Comparison of ENCODE assay signal across 8 cellular contexts in the genomic region with DNA sequence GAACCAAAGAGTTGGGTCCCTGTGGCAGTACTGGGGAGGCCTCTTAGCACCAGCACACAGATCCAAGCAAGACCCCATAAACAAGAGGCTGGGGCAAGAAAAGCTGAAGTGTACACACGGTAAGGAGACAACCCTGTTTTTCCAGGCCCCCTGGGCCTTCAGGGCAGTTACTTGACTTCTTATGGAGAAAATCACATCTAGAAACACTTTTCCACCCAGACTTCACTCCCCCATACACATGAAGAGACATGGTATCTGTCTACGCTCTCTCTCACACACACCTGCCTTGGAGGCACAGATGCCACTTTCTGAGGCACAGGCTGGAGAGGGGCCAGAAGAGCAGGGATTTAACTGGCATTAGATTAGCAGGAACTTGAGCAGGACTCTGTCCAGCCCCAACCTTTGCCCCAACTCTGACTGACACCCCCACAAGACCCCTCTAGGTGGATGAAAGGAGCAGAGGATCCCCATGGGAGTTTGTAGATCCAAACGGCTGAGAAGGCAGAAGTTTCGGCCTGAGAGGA. TPM values are rescaled to one million over a fixed set of nuclear protein-coding genes. Genes with fewer than 3 reads are reported as not detected.
DNase-seq lines count a peak whose midpoint lies in the region; ATAC-seq and TF ChIP-seq lines count a peak whose summit lies in the region.

No MANE protein-coding gene starts in this region.

- H3K9me3 ChIP-seq in right atrium auricular region (no peaks in the 10 kb centered on the region), uterus (no peaks in the 10 kb centered on the region)

- no peaks in the 10 kb centered on the region for H3K27me3 Mint-ChIP-seq in mesothelial cell of epicardium (ENCODE audit: low read depth)

- in situ Hi-C loops in brain microvascular endothelial cell (cut with HindIII; ENCODE audit: low pct_ligation_motif_present, low sequenced_read_pairs): no loop called here

- TF ChIP-seq POLR2A in uterus (IDR thresholded peaks at IDR 0.05): no peak

- DNase-seq in right atrium auricular region (ENCODE audit: low spot score) (no peak), Right ventricle myocardium inferior (ENCODE audit: missing footprints) (no peak), brain microvascular endothelial cell (no peak), mesothelial cell of epicardium (ENCODE audit: low spot score in 2 of 2, unreplicated experiment in 2 of 2) (no peak), uterus (no peak), cortex of kidney (lab: John Stamatoyannopoulos, UW) (no peak), NCI-H2171 (lab: John Stamatoyannopoulos, UW) (no peak)

- intact Hi-C loops in Right ventricle myocardium inferior (cut with DNase I): loop anchor here (5.0 kb wide), 2 partner anchors 45 to 95 kb away; partner anchors contain the start of genes ARNT and SETDB1
- intact Hi-C loops in uterus (cut with DNase I; ENCODE audit: low total_unique reads): no loop called here

- H3K36me3 ChIP-seq in right atrium auricular region (peaks cover 15% of the 10 kb centered on the region), brain microvascular endothelial cell (replicated peaks) (peaks cover 17% of the 10 kb centered on the region), uterus (no peaks in the 10 kb centered on the region)

- peaks cover 39% of the 10 kb centered on the region for H3K4me1 Mint-ChIP-seq in mesothelial cell of epicardium

- H3K4me1 ChIP-seq in right atrium auricular region: peaks cover 0 to 59% of the 10 kb centered on the region in 2 donors
- H3K4me1 ChIP-seq in uterus: peaks cover 8 to 33% of the 10 kb centered on the region in 2 donors

- H3K27me3 ChIP-seq in right atrium auricular region (no peaks in the 10 kb centered on the region), brain microvascular endothelial cell (replicated peaks) (no peaks in the 10 kb centered on the region), uterus (no peaks in the 10 kb centered on the region)

- ATAC-seq in Right ventricle myocardium inferior: no peak
- no peak for ATAC-seq in GM21619 (IDR thresholded peaks at IDR 0.05; ENCODE audit: unreplicated experiment)

- no peaks in the 10 kb centered on the region for H3K9me3 Mint-ChIP-seq in mesothelial cell of epicardium

- peak overlapping the region; percentile 92 for H3K27ac Mint-ChIP-seq in mesothelial cell of epicardium

- H3K36me3 Mint-ChIP-seq in mesothelial cell of epicardium: peaks cover 2% of the 10 kb centered on the region

- H3K4me3 ChIP-seq in right atrium auricular region (peak overlapping the region in 1 of 2 donors; percentile 84), brain microvascular endothelial cell (ENCODE audit: low read depth, low read length) (peak overlapping the region; percentile 12), uterus (peak overlapping the region in 1 of 2 donors; percentile 6)

- peak overlapping the region; percentile 94 to 97 for H3K27ac ChIP-seq in right atrium auricular region
- no peak overlapping the region for H3K27ac ChIP-seq in brain microvascular endothelial cell
- peak overlapping the region; percentile 97 for H3K27ac ChIP-seq in uterus

- no peak for TF ChIP-seq CTCF in right atrium auricular region (IDR thresholded peaks at IDR 0.05)
- TF ChIP-seq CTCF in brain microvascular endothelial cell (IDR thresholded peaks at IDR 0.05; ENCODE audit: low read depth, low read length, missing control alignments): no peak
- no peak for TF ChIP-seq CTCF in mesothelial cell of epicardium (IDR thresholded peaks at IDR 0.05; ENCODE audit: unreplicated experiment)
- no peak for TF ChIP-seq CTCF in uterus (IDR thresholded peaks at IDR 0.05)

- peak overlapping the region; percentile 80 for H3K4me3 Mint-ChIP-seq in mesothelial cell of epicardium

RNA-seq across cellular contexts. Expression of gene CERS2, which starts 2.2 kb away (rescaled TPM):
- total RNA-seq in right atrium auricular region (10 to 100 TPM; 47.9 to 91.4 TPM), Right ventricle myocardium inferior (92.6 TPM), mesothelial cell of epicardium (127 to 137 TPM (median 132 TPM) in 3 replicates), uterus (100 to 1,000 TPM in 3 of 4 donors, 10 to 100 TPM in 1; 74.9 to 191 (median 147) TPM)

RNA-seq across cellular contexts. Expression of gene ANXA9, which starts 9.6 kb away (rescaled TPM):
- total RNA-seq in right atrium auricular region (1 to 10 TPM; 1.6 to 7.7 TPM), Right ventricle myocardium inferior (not detected), mesothelial cell of epicardium (1.2 TPM in 3 replicates), uterus (10 to 100 TPM in 1 of 4 donors, 1 to 10 TPM in 3; 2.3 to 54.3 (median 6.2) TPM)

RNA-seq across cellular contexts. Expression of gene MINDY1, which starts 34.2 kb away (rescaled TPM):
- total RNA-seq in right atrium auricular region (10 to 100 TPM; 62.2 to 72.3 TPM), Right ventricle myocardium inferior (38.5 TPM), mesothelial cell of epicardium (29.7 to 31.7 TPM (median 30.9 TPM) in 3 replicates), uterus (10 to 100 TPM in 3 of 4 donors, 1 to 10 TPM in 1; 10.0 to 37.7 (median 24.6) TPM)

RNA-seq across cellular contexts. Expression of gene PRUNE1, which starts 35.8 kb away (rescaled TPM):
- total RNA-seq in right atrium auricular region (10 to 100 TPM; 52.0 to 68.4 TPM), Right ventricle myocardium inferior (42.1 TPM), mesothelial cell of epicardium (25.0 to 25.8 TPM (median 25.4 TPM) in 3 replicates), uterus (10 to 100 TPM in 3 of 4 donors, 1 to 10 TPM in 1; 10.0 to 26.4 (median 20.1) TPM)

RNA-seq across cellular contexts. Expression of gene SETDB1, which starts 46.3 kb away (rescaled TPM):
- total RNA-seq in right atrium auricular region: 10 to 100 TPM; 18.6 to 18.9 TPM
- 16.2 TPM for total RNA-seq in Right ventricle myocardium inferior
- total RNA-seq in mesothelial cell of epicardium: 101 to 103 TPM (median 101 TPM) in 3 replicates
- total RNA-seq in uterus: 10 to 100 TPM; 21.8 to 63.2 (median 54.4) TPM
